Comparison of ENCODE assay signal across 11 cellular contexts in the genomic region with DNA sequence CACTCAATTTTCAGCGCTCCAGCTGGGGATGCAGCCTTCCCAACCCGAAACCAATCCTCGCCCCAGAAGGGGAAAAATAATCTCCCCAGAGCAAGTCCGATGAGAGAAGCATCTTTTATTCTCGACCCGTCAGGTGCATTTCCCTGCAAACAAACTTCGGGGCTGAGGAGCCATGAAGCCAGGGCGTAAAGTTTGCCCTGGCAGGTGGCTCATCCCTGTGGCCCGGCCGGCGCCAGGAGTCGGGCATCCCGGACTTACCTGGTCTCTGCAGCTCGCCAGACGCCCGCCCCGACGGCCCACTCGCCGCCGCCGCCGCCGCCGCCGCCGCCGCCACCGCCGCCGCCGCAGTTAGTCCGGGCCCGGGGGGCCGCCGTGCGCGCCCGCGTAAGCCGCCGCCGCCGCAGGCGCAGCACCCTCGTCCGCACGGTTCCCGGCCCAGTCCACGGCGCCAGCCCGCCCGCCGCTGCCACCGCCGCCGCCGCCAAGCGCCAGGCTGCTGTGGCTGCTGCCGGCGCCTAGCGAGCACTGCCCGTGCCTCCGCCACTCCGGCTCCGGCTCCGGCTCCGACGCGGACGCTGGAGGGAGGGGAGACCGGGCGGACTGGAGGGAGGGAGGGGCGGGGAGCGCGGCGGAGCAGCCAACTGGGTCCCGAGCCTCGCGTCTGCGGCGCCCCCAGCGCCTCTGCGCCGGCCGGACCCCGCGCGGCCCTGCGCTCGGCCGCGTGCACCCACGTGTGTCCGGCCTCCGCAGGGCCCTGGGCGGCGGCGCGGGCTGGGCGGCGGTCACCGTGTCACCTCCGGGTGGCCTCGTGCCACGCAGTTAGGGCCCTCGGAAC. TPM values are rescaled to one million over a fixed set of nuclear protein-coding genes. Genes with fewer than 3 reads are reported as not detected.
A peak's percentile ranks its signal among the peaks of the same experiment; 100 is the strongest.
DNase-seq lines count a peak whose midpoint lies in the region; ATAC-seq and TF ChIP-seq lines count a peak whose summit lies in the region.
"Had no signal": no experiment of that assay in that cellular context is flagged by ENCODE, and none has a peak within 500 bp of the region (broad histone marks: within the 10 kb centered on the region; RNA-seq: fewer than 3 reads in every experiment).

Gene CNTN3, minus strand, starts transcription at position 527 of the 835 bp plus-strand sequence. CDS start 93,547 bp downstream, outside the sequence.

- H3K9me2 ChIP-seq in hepatocyte (replicated peaks; ENCODE audit: insufficient read depth): no peaks in the 10 kb centered on the region

- peaks cover 23% of the 10 kb centered on the region for H3K27me3 Mint-ChIP-seq in activated T-cell treated with anti-CD3 and anti-CD28 coated beads, Interleukin-2, amount 50 U/mL, for 4 hours (ENCODE audit: low read depth)

- no peaks in the 10 kb centered on the region for H3K9me3 ChIP-seq in ascending aorta
- no peaks in the 10 kb centered on the region for H3K9me3 ChIP-seq in hepatocyte (ENCODE audit: low read depth)

- H3K27ac ChIP-seq in ascending aorta (peak within 1 kb of the TSS in 1 of 2 donors; percentile 74), hepatocyte (peak within 1 kb of the TSS; percentile 23)

- no peaks in the 10 kb centered on the region for H3K9me3 Mint-ChIP-seq in activated T-cell treated with anti-CD3 and anti-CD28 coated beads, Interleukin-2, amount 50 U/mL, for 4 hours

- H3K4me1 ChIP-seq in ascending aorta (no peaks in the 10 kb centered on the region), hepatocyte (ENCODE audit: insufficient read depth) (peaks cover 11% of the 10 kb centered on the region)

- peak; percentile 41 for DNase-seq in EH (ENCODE audit: low read depth)
- DNase-seq in ascending aorta (ENCODE audit: low spot score in 2 of 2): peak in 1 of 2 donors; percentile 66
- DNase-seq in hepatocyte (ENCODE audit: low spot score): peak; percentile 74
- DNase-seq in retinal pigment epithelial cell (ENCODE audit: low read depth): no peak
- no peak for DNase-seq in activated T-cell treated with anti-CD3 and anti-CD28 coated beads, Interleukin-2, amount 50 U/mL, for 4 hours
- DNase-seq: activated CD8-positive, alpha-beta T cell treated with anti-CD3 and anti-CD28 coated beads for 36 hours; Karpas-422 had no signal

- H3K4me2 ChIP-seq in hepatocyte: peak within 1 kb of the TSS; percentile 88

- TF ChIP-seq CTCF in ascending aorta (IDR thresholded peaks at IDR 0.05) (no peak), hepatocyte (IDR thresholded peaks at IDR 0.05; ENCODE audit: poor library complexity) (no peak), retinal pigment epithelial cell (conservative IDR thresholded peaks at IDR 0.05; ENCODE audit: low read depth, low read length) (no peak)

- H3K4me1 Mint-ChIP-seq in activated T-cell treated with anti-CD3 and anti-CD28 coated beads, Interleukin-2, amount 50 U/mL, for 4 hours (ENCODE audit: low read depth): no peaks in the 10 kb centered on the region
- H3K4me1 Mint-ChIP-seq: memory B cell had no signal

- H4K20me1 ChIP-seq in hepatocyte (ENCODE audit: insufficient read depth, poor library complexity, severe bottlenecking): no peaks in the 10 kb centered on the region

- no peaks in the 10 kb centered on the region for H3K36me3 Mint-ChIP-seq in activated T-cell treated with anti-CD3 and anti-CD28 coated beads, Interleukin-2, amount 50 U/mL, for 4 hours (ENCODE audit: insufficient read depth)
- H3K36me3 Mint-ChIP-seq: memory B cell had no signal

- peak within 1 kb of the TSS; percentile 50 to 78 for H3K4me3 ChIP-seq in ascending aorta
- peak within 1 kb of the TSS; percentile 59 for H3K4me3 ChIP-seq in hepatocyte
- H3K4me3 ChIP-seq in retinal pigment epithelial cell (ENCODE audit: low read length): peak within 1 kb of the TSS; percentile 46

- no peaks in the 10 kb centered on the region for H3K79me2 ChIP-seq in hepatocyte

- intact Hi-C loops in ascending aorta (cut with DNase I): loop anchor here (5.0 kb wide), 1 partner anchor 187 kb away; no protein-coding TSS in a partner anchor

- no peak within 1 kb of the TSS for H3K4me3 Mint-ChIP-seq in activated T-cell treated with anti-CD3 and anti-CD28 coated beads, Interleukin-2, amount 50 U/mL, for 4 hours
- H3K4me3 Mint-ChIP-seq: activated CD8-positive, alpha-beta T cell treated with anti-CD3 and anti-CD28 coated beads for 36 hours; memory B cell had no signal

- ATAC-seq in GM21529 (IDR thresholded peaks at IDR 0.05; ENCODE audit: unreplicated experiment) (no peak), HG02759 (IDR thresholded peaks at IDR 0.05; ENCODE audit: unreplicated experiment) (no peak), GM21717 (IDR thresholded peaks at IDR 0.05; ENCODE audit: unreplicated experiment) (no peak)
- no peak for ATAC-seq in activated T-cell treated with anti-CD3 and anti-CD28 coated beads, Interleukin-2, amount 50 U/mL, for 4 hours
- ATAC-seq: activated CD8-positive, alpha-beta T cell treated with anti-CD3 and anti-CD28 coated beads for 36 hours had no signal

- 3% methylated on average over 25 of the region's 107 CpGs for WGBS in hepatocyte (ENCODE audit: low lambda C conversion rate, missing lambda C conversion rate)

- H2AFZ ChIP-seq in hepatocyte: peak within 1 kb of the TSS; percentile 75

- H3K27me3 ChIP-seq in ascending aorta (no peaks in the 10 kb centered on the region), hepatocyte (peaks cover 30% of the 10 kb centered on the region)

- H3K36me3 ChIP-seq in ascending aorta (no peaks in the 10 kb centered on the region), hepatocyte (replicated peaks; ENCODE audit: insufficient read depth, low read depth) (no peaks in the 10 kb centered on the region)

RNA-seq across cellular contexts. Expression of gene CNTN3, which starts in this region (rescaled TPM):
- total RNA-seq in ascending aorta (0.11 TPM), hepatocyte (10.5 and 12.1 TPM in 2 replicates)
- 4.1 and 4.3 TPM in 2 replicates for polyA plus RNA-seq in hepatocyte
- total RNA-seq in activated T-cell treated with anti-CD3 and anti-CD28 coated beads, Interleukin-2, amount 50 U/mL, for 4 hours: not detected
- total RNA-seq: activated CD8-positive, alpha-beta T cell treated with anti-CD3 and anti-CD28 coated beads for 36 hours had no signal

Comparison
In these comparisons a context has a peak if more than half of its experiments do, and no peak if none do; other contexts are left out.
1. RNA of gene CNTN3 (total RNA-seq): 10.5 to 12.1 TPM in hepatocyte; 0.11 TPM in ascending aorta (single experiment) and not detected in activated T-cell treated with anti-CD3 and anti-CD28 coated beads, Interleukin-2, amount 50 U/mL, for 4 hours; every median in the first group is over 10 times any median in the second.
2. DNase-seq: peak in EH (single experiment) and hepatocyte (single experiment); none in retinal pigment epithelial cell (single experiment) and activated T-cell treated with anti-CD3 and anti-CD28 coated beads, Interleukin-2, amount 50 U/mL, for 4 hours (single experiment).
3. Peak in every context shown above with its lines, with median percentiles within 50 percentile points of each other: H3K4me3 ChIP-seq.